Comparison of ENCODE assay signal across 1 cellular context in genomic region chr11:65330544-65330943, GRCh38.
TF ChIP-seq lines count a peak whose summit lies in the region.

No MANE protein-coding gene starts in this region.

TF ChIP-seq in SK-N-SH, 30 proteins besides CTCF, POLR2A, EP300 and RAD21 (continued from another document):
- no peak for TF ChIP-seq REST (IDR thresholded peaks at IDR 0.05; ENCODE audit: low read depth, low read length)
- TF ChIP-seq YY1 (IDR thresholded peaks at IDR 0.05; ENCODE audit: low read depth), result no peak
